Comparison of ENCODE assay signal across 8 cellular contexts in genomic region chr11:65180877-65181568, GRCh38. TPM values are rescaled to one million over a fixed set of nuclear protein-coding genes. Genes with fewer than 3 reads are reported as not detected.
DNase-seq lines count a peak whose midpoint lies in the region; ATAC-seq and TF ChIP-seq lines count a peak whose summit lies in the region.

No MANE protein-coding gene starts in this region.

- no peaks in the 10 kb centered on the region for H3K9me3 ChIP-seq in WERI-Rb-1 (ENCODE audit: severe bottlenecking)

- H3K27me3 ChIP-seq in WERI-Rb-1 (ENCODE audit: insufficient read depth, low read depth, severe bottlenecking) (no peaks in the 10 kb centered on the region), kidney epithelial cell (ENCODE audit: control insufficient read depth, insufficient read depth, low read length) (no peaks in the 10 kb centered on the region)

- no peak for DNase-seq in GM12864 (ENCODE audit: low read depth)
- peak; percentile 44 to 49 for DNase-seq in NCI-H1930 (lab: John Stamatoyannopoulos, UW)
- DNase-seq in WERI-Rb-1: peak; percentile 88
- DNase-seq in cardiac fibroblast (ENCODE audit: low read depth in 2 of 2): peak; percentile 49 to 72
- DNase-seq in kidney epithelial cell (ENCODE audit: low read depth): no peak
- DNase-seq in stimulated activated CD4-positive, alpha-beta T cell treated with anti-CD3 and anti-CD28 coated beads, Interleukin-2, amount 100 ng/mL, for 24 hours: peak; percentile 69 to 71
- DNase-seq in OCI-M2 (lab: John Stamatoyannopoulos, UW; ENCODE audit: unreplicated experiment): no peak

- peak overlapping the region; percentile 92 for H3K27ac ChIP-seq in WERI-Rb-1

- peak overlapping the region; percentile 99 for H3K4me3 ChIP-seq in GM12864 (ENCODE audit: low read depth, low read length)
- peak overlapping the region; percentile 92 for H3K4me3 ChIP-seq in WERI-Rb-1 (ENCODE audit: low read depth, low read length)
- peak overlapping the region; percentile 86 to 89 for H3K4me3 ChIP-seq in cardiac fibroblast (replicated peaks in 1 of 2; ENCODE audit: low read depth in 2 of 2, low read length in 2 of 2)
- H3K4me3 ChIP-seq in kidney epithelial cell (ENCODE audit: low read depth, low read length): peak overlapping the region; percentile 75

- peak; percentile 65 for ATAC-seq in HG02678 (IDR thresholded peaks at IDR 0.05; ENCODE audit: unreplicated experiment)

- peaks cover 8% of the 10 kb centered on the region for H3K36me3 ChIP-seq in WERI-Rb-1
- H3K36me3 ChIP-seq in kidney epithelial cell (ENCODE audit: control insufficient read depth, insufficient read depth, low read length): no peaks in the 10 kb centered on the region

- TF ChIP-seq CTCF in GM12864 (IDR thresholded peaks at IDR 0.05; ENCODE audit: low read depth, low read length, missing control alignments): peak; percentile 73
- TF ChIP-seq CTCF in WERI-Rb-1 (IDR thresholded peaks at IDR 0.05; ENCODE audit: low read depth, low read length): peak; percentile 76
- TF ChIP-seq CTCF in cardiac fibroblast (IDR thresholded peaks at IDR 0.05; ENCODE audit: low read depth, low read length): peak; percentile 24
- TF ChIP-seq CTCF in kidney epithelial cell (IDR thresholded peaks at IDR 0.05; ENCODE audit: insufficient read depth, low read length, poor library complexity, severe bottlenecking): peak; percentile 71

RNA-seq across cellular contexts. Expression of gene CAPN1, which starts 0.7 kb away (rescaled TPM):
- 397 and 531 TPM in 2 replicates for total RNA-seq in kidney epithelial cell

RNA-seq across cellular contexts. Expression of gene SPDYC, which starts 11.0 kb away (rescaled TPM):
- not detected in 2 replicates for total RNA-seq in kidney epithelial cell

RNA-seq across cellular contexts. Expression of gene SYVN1, which starts 46.7 kb away (rescaled TPM):
- total RNA-seq in kidney epithelial cell: 23.4 and 31.0 TPM in 2 replicates

RNA-seq across cellular contexts. Expression of gene MRPL49, which starts 58.9 kb away (rescaled TPM):
- total RNA-seq in kidney epithelial cell: 67.6 and 88.5 TPM in 2 replicates

RNA-seq across cellular contexts. Expression of gene FAU, which starts 59.1 kb away (rescaled TPM):
- total RNA-seq in kidney epithelial cell: 595 and 710 TPM in 2 replicates

Comparison
In these comparisons a context has a peak if more than half of its experiments do, and no peak if none do; other contexts are left out.
1. DNase-seq: peak in NCI-H1930 (2 of 2), WERI-Rb-1 (single experiment), cardiac fibroblast (2 of 2) and stimulated activated CD4-positive, alpha-beta T cell treated with anti-CD3 and anti-CD28 coated beads, Interleukin-2, amount 100 ng/mL, for 24 hours (2 of 2); none in GM12864 (single experiment), kidney epithelial cell (single experiment) and OCI-M2 (single experiment).
2. CTCF ChIP-seq: peak in every context shown above with its lines; median percentile 76 in WERI-Rb-1; 73 in GM12864; 71 in kidney epithelial cell; 24 in cardiac fibroblast.
3. Peak in every context shown above with its lines, with median percentiles within 50 percentile points of each other: H3K4me3 ChIP-seq.